18 cellular contexts compared by ENCODE assay signal in the genomic region with DNA sequence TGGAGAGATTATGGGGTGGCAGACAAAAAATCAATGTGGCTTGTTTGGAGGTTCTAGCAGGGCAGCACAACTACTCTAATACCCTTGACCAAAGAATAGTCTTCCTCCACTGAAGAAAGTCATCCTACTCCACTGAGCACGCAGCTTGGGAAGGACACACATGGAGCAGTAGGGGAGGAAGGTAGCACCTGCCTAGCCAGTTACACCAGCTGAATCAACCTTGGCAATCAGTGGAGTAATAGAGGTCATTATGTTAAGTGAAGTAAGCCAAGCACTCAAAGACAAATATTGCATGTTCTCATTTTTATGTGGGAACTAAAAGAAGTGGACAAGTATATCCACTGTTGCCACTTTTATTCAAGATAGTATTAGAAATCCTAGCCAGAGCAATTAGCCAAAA.
A peak's percentile ranks its signal among the peaks of the same experiment; 100 is the strongest.
DNase-seq lines count a peak whose midpoint lies in the region; ATAC-seq and TF ChIP-seq lines count a peak whose summit lies in the region.
"Had no signal": no experiment of that assay in that cellular context is flagged by ENCODE, and none has a peak within 500 bp of the region (broad histone marks: within the 10 kb centered on the region; RNA-seq: fewer than 3 reads in every experiment).

No MANE protein-coding gene starts in this region.

- no peaks in the 10 kb centered on the region for H3K9me3 Mint-ChIP-seq in activated CD4-positive, alpha-beta T cell treated with anti-CD3 and anti-CD28 coated beads, Interleukin-2, amount 10 ng/mL, durations not matched to agents 24 days and 14 days
- H3K9me3 Mint-ChIP-seq in CD8-positive, alpha-beta T cell, result no peaks in the 10 kb centered on the region

- no peaks in the 10 kb centered on the region for H3K27me3 ChIP-seq in CD8-positive, alpha-beta T cell (ENCODE audit: insufficient read depth, low read length)
- no peaks in the 10 kb centered on the region for H3K27me3 ChIP-seq in heart right ventricle

- no peaks in the 10 kb centered on the region for H3K9me3 ChIP-seq in CD8-positive, alpha-beta T cell (ENCODE audit: low read length)
- H3K9me3 ChIP-seq in heart right ventricle, result no peaks in the 10 kb centered on the region
- H3K9me3 ChIP-seq: Caco-2 had no signal

- no peak overlapping the region for H3K27ac ChIP-seq in CD8-positive, alpha-beta T cell (ENCODE audit: low read depth, low read length)
- no peak overlapping the region for H3K27ac ChIP-seq in heart right ventricle

- H3K4me1 Mint-ChIP-seq in activated CD4-positive, alpha-beta T cell treated with anti-CD3 and anti-CD28 coated beads, Interleukin-2, amount 10 ng/mL, durations not matched to agents 24 days and 14 days, result no peaks in the 10 kb centered on the region
- no peaks in the 10 kb centered on the region for H3K4me1 Mint-ChIP-seq in CD8-positive, alpha-beta T cell (ENCODE audit: low read depth)
- H3K4me1 Mint-ChIP-seq: CD14-positive monocyte, T-helper 17 cell had no signal

- no peak for ATAC-seq in CD8-positive, alpha-beta T cell
- ATAC-seq in heart right ventricle, result no peak
- ATAC-seq: T-helper 17 cell had no signal

- H3K27me3 Mint-ChIP-seq in activated CD4-positive, alpha-beta T cell treated with anti-CD3 and anti-CD28 coated beads, Interleukin-2, amount 10 ng/mL, durations not matched to agents 24 days and 14 days, result no peaks in the 10 kb centered on the region
- H3K27me3 Mint-ChIP-seq in CD8-positive, alpha-beta T cell (ENCODE audit: low read depth), result no peaks in the 10 kb centered on the region

- H3K4me3 ChIP-seq in epithelial cell of esophagus (ENCODE audit: low read length), result no peak overlapping the region
- H3K4me3 ChIP-seq in CD8-positive, alpha-beta T cell (ENCODE audit: low read depth, low read length), result no peak overlapping the region
- H3K4me3 ChIP-seq in heart right ventricle, result no peak overlapping the region

- POLR2A ChIA-PET in CD8-positive, alpha-beta T cell (lab: Charles Lee), result no interaction called here

- H3K36me3 ChIP-seq in CD8-positive, alpha-beta T cell (ENCODE audit: insufficient read depth, low read length), result no peaks in the 10 kb centered on the region
- H3K36me3 ChIP-seq in heart right ventricle, result no peaks in the 10 kb centered on the region

- H3K27ac Mint-ChIP-seq in activated CD4-positive, alpha-beta T cell treated with anti-CD3 and anti-CD28 coated beads, Interleukin-2, amount 10 ng/mL, durations not matched to agents 24 days and 14 days, result no peak overlapping the region
- no peak overlapping the region for H3K27ac Mint-ChIP-seq in CD8-positive, alpha-beta T cell
- H3K27ac Mint-ChIP-seq: CD14-positive monocyte, T-helper 17 cell had no signal

- WGBS in heart right ventricle, 2 donors, result 82 to 84% methylated on average over 1 of the region's 1 CpG

- CTCF ChIA-PET in CD8-positive, alpha-beta T cell (lab: Charles Lee), result no interaction called here

- intact Hi-C loops in activated CD4-positive, alpha-beta T cell treated with anti-CD3 and anti-CD28 coated beads, Interleukin-2, amount 10 ng/mL, durations not matched to agents 24 days and 14 days (cut with micrococcal nuclease), result no loop called here
- intact Hi-C loops in CD8-positive, alpha-beta T cell (cut with DNase I, micrococcal nuclease), result no loop called here
- intact Hi-C loops in heart right ventricle (cut with DNase I), result no loop called here

- no peaks in the 10 kb centered on the region for H3K4me1 ChIP-seq in CD8-positive, alpha-beta T cell (ENCODE audit: insufficient read depth, low read length)
- H3K4me1 ChIP-seq in heart right ventricle, result no peaks in the 10 kb centered on the region
- H3K4me1 ChIP-seq: Caco-2 had no signal

- peak; percentile 7 for DNase-seq in DMS53 treated with DMSO at 0.1 percent for 48 hours (lab: John Stamatoyannopoulos, UW; ENCODE audit: unreplicated experiment)
- peak; percentile 22 to 39 for DNase-seq in NCI-H1930 (lab: John Stamatoyannopoulos, UW)
- DNase-seq in NCI-H748 (lab: John Stamatoyannopoulos, UW; ENCODE audit: unreplicated experiment), result peak; percentile 88
- peak; percentile 40 for DNase-seq in epithelial cell of esophagus (ENCODE audit: low read depth)
- DNase-seq in activated CD4-positive, alpha-beta T cell treated with anti-CD3 and anti-CD28 coated beads, Interleukin-2, amount 10 ng/mL, durations not matched to agents 24 days and 14 days, result no peak
- DNase-seq in CD8-positive, alpha-beta T cell, result no peak
- DNase-seq in heart right ventricle, result no peak
- DNase-seq: AML-193, Caco-2, H7, IMR-90, Karpas-422, MM.1S, NCI-H1694, NCI-H524, OCI-M1, T-helper 17 cell had no signal

- no peaks in the 10 kb centered on the region for H3K36me3 Mint-ChIP-seq in activated CD4-positive, alpha-beta T cell treated with anti-CD3 and anti-CD28 coated beads, Interleukin-2, amount 10 ng/mL, durations not matched to agents 24 days and 14 days (ENCODE audit: low read depth)
- no peaks in the 10 kb centered on the region for H3K36me3 Mint-ChIP-seq in CD8-positive, alpha-beta T cell
- H3K36me3 Mint-ChIP-seq: CD14-positive monocyte had no signal

- H3K4me3 Mint-ChIP-seq in activated CD4-positive, alpha-beta T cell treated with anti-CD3 and anti-CD28 coated beads, Interleukin-2, amount 10 ng/mL, durations not matched to agents 24 days and 14 days, result no peak overlapping the region
- no peak overlapping the region for H3K4me3 Mint-ChIP-seq in CD8-positive, alpha-beta T cell
- H3K4me3 Mint-ChIP-seq: CD14-positive monocyte, T-helper 17 cell had no signal

- TF ChIP-seq CTCF in epithelial cell of esophagus (IDR thresholded peaks at IDR 0.05; ENCODE audit: insufficient read depth, low read depth, low read length, missing control alignments) (no peak), heart right ventricle (IDR thresholded peaks at IDR 0.05) (no peak)
- no peak for TF ChIP-seq CTCF in CD8-positive, alpha-beta T cell (IDR thresholded peaks at IDR 0.05)

Comparison
In these comparisons a context has a peak if more than half of its experiments do, and no peak if none do; other contexts are left out.
1. DNase-seq: peak in DMS53 treated with DMSO at 0.1 percent for 48 hours (single experiment), NCI-H1930 (2 of 2), NCI-H748 (single experiment) and epithelial cell of esophagus (single experiment); none in activated CD4-positive, alpha-beta T cell treated with anti-CD3 and anti-CD28 coated beads, Interleukin-2, amount 10 ng/mL, durations not matched to agents 24 days and 14 days (single experiment), CD8-positive, alpha-beta T cell (0 of 7) and heart right ventricle (0 of 2).